33 cellular contexts compared by ENCODE assay signal in genomic region chr12:107807471-107808150, GRCh38. TPM values are rescaled to one million over a fixed set of nuclear protein-coding genes. Genes with fewer than 3 reads are reported as not detected.
"Had no signal": no experiment of that assay in that cellular context is flagged by ENCODE, and none has a peak within 500 bp of the region (broad histone marks: within the 10 kb centered on the region; RNA-seq: fewer than 3 reads in every experiment).

No MANE protein-coding gene starts in this region.

- H3K36me3 Mint-ChIP-seq: naive thymus-derived CD4-positive, alpha-beta T cell had no signal

- H3K4me1 ChIP-seq: foreskin keratinocyte, gastroesophageal sphincter, heart left ventricle, psoas muscle, sigmoid colon, testis, tibial artery, upper lobe of left lung had no signal

- H3K4me3 Mint-ChIP-seq: naive thymus-derived CD4-positive, alpha-beta T cell; nephron progenitor cell had no signal

- H3K27ac ChIP-seq: dorsolateral prefrontal cortex, epithelial cell of prostate, foreskin keratinocyte, gastroesophageal sphincter, heart left ventricle, hepatocyte, ovary, psoas muscle, sigmoid colon, testis, tibial artery, upper lobe of left lung had no signal

- H3K4me1 Mint-ChIP-seq: naive thymus-derived CD4-positive, alpha-beta T cell; nephron progenitor cell had no signal

- H3K4me3 ChIP-seq: dorsolateral prefrontal cortex, gastroesophageal sphincter, heart left ventricle, hepatocyte, lung, ovary, psoas muscle, sigmoid colon, testis, tibial artery, upper lobe of left lung had no signal

- H3K27ac Mint-ChIP-seq: naive thymus-derived CD4-positive, alpha-beta T cell; nephron progenitor cell had no signal

- H3K9me3 ChIP-seq: gastroesophageal sphincter, heart left ventricle, ovary, psoas muscle, sigmoid colon, testis, tibial artery, upper lobe of left lung had no signal

- ATAC-seq: esophagus mucosa; gastroesophageal sphincter; heart left ventricle; left lobe of liver; naive thymus-derived CD4-positive, alpha-beta T cell; psoas muscle; right cardiac atrium had no signal

- H3K9me3 Mint-ChIP-seq: naive thymus-derived CD4-positive, alpha-beta T cell; nephron progenitor cell had no signal

- H3K27me3 ChIP-seq: foreskin keratinocyte, ovary, testis, tibial artery, upper lobe of left lung had no signal

- DNase-seq: cortex of kidney; dorsolateral prefrontal cortex; effector CD4-positive, alpha-beta T cell; foreskin keratinocyte; heart left ventricle; kidney; mesendoderm; midbrain; naive thymus-derived CD4-positive, alpha-beta T cell; nephron progenitor cell; nucleus accumbens; ovary; posterior cingulate gyrus; psoas muscle; right cardiac atrium; sigmoid colon; stimulated activated CD4-positive, alpha-beta T cell treated with anti-CD3 and anti-CD28 coated beads, Interleukin-2, amount 100 ng/mL, for 24 hours; stimulated activated CD4-positive, alpha-beta T cell treated with anti-CD3 and anti-CD28 coated beads, Interleukin-4, amount 100 ng/mL, for 24 hours; stimulated activated naive CD4-positive, alpha-beta T cell; substantia nigra; testis; tibial artery; upper lobe of left lung had no signal

- H3K36me3 ChIP-seq: gastroesophageal sphincter, heart left ventricle, ovary, sigmoid colon, tibial artery, upper lobe of left lung had no signal

RNA-seq across cellular contexts. Expression of gene ASCL4, which starts 33.1 kb away (rescaled TPM):
- total RNA-seq: esophagus mucosa; fibroblast of lung; foreskin keratinocyte; gastroesophageal sphincter; heart left ventricle; kidney; left lobe of liver; lung; mucosa of gallbladder; naive thymus-derived CD4-positive, alpha-beta T cell; ovary; psoas muscle; renal cortical epithelial cell; right cardiac atrium; sigmoid colon; skeletal muscle tissue; upper lobe of left lung had no signal
